8 cellular contexts compared by ENCODE assay signal in genomic region chr9:132768932-132769894, GRCh38.
DNase-seq lines count a peak whose midpoint lies in the region; ATAC-seq, FAIRE-seq and TF ChIP-seq lines count a peak whose summit lies in the region.

No MANE protein-coding gene starts in this region.

- DNase-seq in AG09319 (ENCODE audit: extremely low read depth, low read depth) (no peak), HPDE6-E6E7 (ENCODE audit: extremely low spot score) (peak; percentile 16), RCC 7860 (ENCODE audit: low spot score) (peak; percentile 28), osteocyte (ENCODE audit: extremely low spot score, unreplicated experiment) (peak; percentile 77), tibial nerve (ENCODE audit: low spot score in 2 of 2) (peak; percentile 31 to 73)
- peak; percentile 42 for DNase-seq in activated gamma-delta T cell treated with anti-CD3 and anti-CD28 coated beads, Interleukin-2, amount 50 U/mL, for 16 hours (ENCODE audit: low read depth)

- no peak for FAIRE-seq in RCC 7860 (lab: Jason Lieb, UNC)

- TF ChIP-seq CTCF in AG09319 (IDR thresholded peaks at IDR 0.05; ENCODE audit: low read depth, low read length) (peak; percentile 41), gastroesophageal sphincter (IDR thresholded peaks at IDR 0.05) (peak in 3 of 4 experiments; percentile 10 to 58 (median 35)), osteocyte (IDR thresholded peaks at IDR 0.05) (peak; percentile 35), tibial nerve (IDR thresholded peaks at IDR 0.05) (peak in 4 of 5 experiments; percentile 30 to 56 (median 42))

- H3K27me3 ChIP-seq in gastroesophageal sphincter: no peaks in the 10 kb centered on the region
- no peaks in the 10 kb centered on the region for H3K27me3 ChIP-seq in tibial nerve

- no peaks in the 10 kb centered on the region for H3K36me3 Mint-ChIP-seq in osteocyte (ENCODE audit: unreplicated experiment)

- H3K36me3 ChIP-seq in gastroesophageal sphincter (no peaks in the 10 kb centered on the region), tibial nerve (peaks cover 0 to 11% (median 0%) of the 10 kb centered on the region in 3 donors)

- H3K4me1 ChIP-seq in gastroesophageal sphincter: peaks cover 0 to 21% (median 7%) of the 10 kb centered on the region in 3 donors
- H3K4me1 ChIP-seq in tibial nerve: peaks cover 0 to 21% (median 4%) of the 10 kb centered on the region in 4 donors

- H3K9me3 Mint-ChIP-seq in osteocyte (ENCODE audit: unreplicated experiment): peaks cover 22% of the 10 kb centered on the region

- H3K27ac Mint-ChIP-seq in osteocyte (ENCODE audit: unreplicated experiment): peak overlapping the region; percentile 93

- H3K9me3 ChIP-seq in gastroesophageal sphincter (no peaks in the 10 kb centered on the region), tibial nerve (peaks cover 0 to 7% (median 0%) of the 10 kb centered on the region in 4 donors)

- peaks cover 22% of the 10 kb centered on the region for H3K27me3 Mint-ChIP-seq in osteocyte (ENCODE audit: unreplicated experiment)

- H3K4me3 Mint-ChIP-seq in osteocyte (ENCODE audit: unreplicated experiment): peak overlapping the region; percentile 87

- peaks cover 13% of the 10 kb centered on the region for H3K4me1 Mint-ChIP-seq in osteocyte (ENCODE audit: unreplicated experiment)

- TF ChIP-seq EP300 in gastroesophageal sphincter (IDR thresholded peaks at IDR 0.05) (no peak), tibial nerve (IDR thresholded peaks at IDR 0.05) (no peak)

- peak overlapping the region; percentile 12 to 82 (median 81) for H3K27ac ChIP-seq in gastroesophageal sphincter
- peak overlapping the region; percentile 64 to 92 (median 84) for H3K27ac ChIP-seq in tibial nerve

- peak overlapping the region; percentile 72 to 77 for H3K4me3 ChIP-seq in gastroesophageal sphincter
- peak overlapping the region; percentile 55 to 89 (median 74) for H3K4me3 ChIP-seq in tibial nerve

- 0% methylated on average over 7 to 14 of the region's 25 CpGs for WGBS in gastroesophageal sphincter (ENCODE audit: low coverage in 1 of 2), 2 donors
- 0 to 1% methylated on average over 25 of the region's 25 CpGs for WGBS in tibial nerve, 2 donors

- TF ChIP-seq POLR2A in GM18526 (IDR thresholded peaks at IDR 0.05; ENCODE audit: extremely low read depth, insufficient read length) (peak; percentile 47), gastroesophageal sphincter (IDR thresholded peaks at IDR 0.05) (no peak), tibial nerve (IDR thresholded peaks at IDR 0.05) (no peak)

- peak; percentile 81 for ATAC-seq in gastroesophageal sphincter
